In the genomic region with DNA sequence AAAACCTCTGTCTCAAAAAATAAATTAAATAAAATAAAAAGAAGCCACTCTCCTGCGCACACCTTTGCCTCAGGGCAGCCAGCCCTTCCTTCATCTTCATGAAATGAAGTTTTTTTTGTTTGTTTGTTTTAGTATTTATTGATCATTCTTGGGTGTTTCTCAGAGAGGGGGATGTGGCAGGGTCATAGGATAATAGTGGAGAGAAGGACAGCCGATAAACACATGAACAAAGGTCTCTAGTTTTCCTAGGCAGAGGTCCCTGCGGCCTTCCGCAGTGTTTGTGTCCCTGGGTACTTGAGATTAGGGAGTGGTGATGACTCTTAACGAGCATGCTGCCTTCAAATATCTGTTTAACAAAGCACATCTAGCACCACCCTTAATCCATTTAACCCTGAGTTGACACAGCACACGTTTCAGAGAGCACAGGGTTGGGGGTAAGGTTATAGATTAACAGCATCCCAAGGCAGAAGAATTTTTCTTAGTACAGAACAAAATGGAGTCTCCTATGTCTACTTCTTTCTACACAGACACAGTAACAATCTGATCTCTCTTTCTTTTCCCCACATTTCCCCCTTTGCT, we compare ENCODE assay signal across 1 cellular context.
TF ChIP-seq lines count a peak whose summit lies in the region.

No MANE protein-coding gene starts in this region.

TF ChIP-seq in HepG2, 621 proteins besides CTCF, POLR2A, EP300 and RAD21 (continued from another document):
- TF ChIP-seq, protein P1, sequence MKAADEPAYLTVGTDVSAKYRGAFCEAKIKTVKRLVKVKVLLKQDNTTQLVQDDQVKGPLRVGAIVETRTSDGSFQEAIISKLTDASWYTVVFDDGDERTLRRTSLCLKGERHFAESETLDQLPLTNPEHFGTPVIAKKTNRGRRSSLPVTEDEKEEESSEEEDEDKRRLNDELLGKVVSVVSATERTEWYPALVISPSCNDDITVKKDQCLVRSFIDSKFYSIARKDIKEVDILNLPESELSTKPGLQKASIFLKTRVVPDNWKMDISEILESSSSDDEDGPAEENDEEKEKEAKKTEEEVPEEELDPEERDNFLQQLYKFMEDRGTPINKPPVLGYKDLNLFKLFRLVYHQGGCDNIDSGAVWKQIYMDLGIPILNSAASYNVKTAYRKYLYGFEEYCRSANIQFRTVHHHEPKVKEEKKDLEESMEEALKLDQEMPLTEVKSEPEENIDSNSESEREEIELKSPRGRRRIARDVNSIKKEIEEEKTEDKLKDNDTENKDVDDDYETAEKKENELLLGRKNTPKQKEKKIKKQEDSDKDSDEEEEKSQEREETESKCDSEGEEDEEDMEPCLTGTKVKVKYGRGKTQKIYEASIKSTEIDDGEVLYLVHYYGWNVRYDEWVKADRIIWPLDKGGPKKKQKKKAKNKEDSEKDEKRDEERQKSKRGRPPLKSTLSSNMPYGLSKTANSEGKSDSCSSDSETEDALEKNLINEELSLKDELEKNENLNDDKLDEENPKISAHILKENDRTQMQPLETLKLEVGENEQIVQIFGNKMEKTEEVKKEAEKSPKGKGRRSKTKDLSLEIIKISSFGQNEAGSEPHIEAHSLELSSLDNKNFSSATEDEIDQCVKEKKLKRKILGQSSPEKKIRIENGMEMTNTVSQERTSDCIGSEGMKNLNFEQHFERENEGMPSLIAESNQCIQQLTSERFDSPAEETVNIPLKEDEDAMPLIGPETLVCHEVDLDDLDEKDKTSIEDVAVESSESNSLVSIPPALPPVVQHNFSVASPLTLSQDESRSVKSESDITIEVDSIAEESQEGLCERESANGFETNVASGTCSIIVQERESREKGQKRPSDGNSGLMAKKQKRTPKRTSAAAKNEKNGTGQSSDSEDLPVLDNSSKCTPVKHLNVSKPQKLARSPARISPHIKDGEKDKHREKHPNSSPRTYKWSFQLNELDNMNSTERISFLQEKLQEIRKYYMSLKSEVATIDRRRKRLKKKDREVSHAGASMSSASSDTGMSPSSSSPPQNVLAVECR (CRISPR knock-in tag; IDR thresholded peaks at IDR 0.05; ENCODE audit: borderline replicate concordance): 0 out of 2 replicates have a peak, but pooled peaks have one; percentile 16
- TF ChIP-seq ARID5B (CRISPR knock-in tag; IDR thresholded peaks at IDR 0.05): peak; percentile 63
- TF ChIP-seq GATAD2A (CRISPR knock-in tag; IDR thresholded peaks at IDR 0.05): 0 out of 2 replicates have a peak, but pooled peaks have one; percentile 16
